Comparison of ENCODE assay signal across 8 cellular contexts in the genomic region with DNA sequence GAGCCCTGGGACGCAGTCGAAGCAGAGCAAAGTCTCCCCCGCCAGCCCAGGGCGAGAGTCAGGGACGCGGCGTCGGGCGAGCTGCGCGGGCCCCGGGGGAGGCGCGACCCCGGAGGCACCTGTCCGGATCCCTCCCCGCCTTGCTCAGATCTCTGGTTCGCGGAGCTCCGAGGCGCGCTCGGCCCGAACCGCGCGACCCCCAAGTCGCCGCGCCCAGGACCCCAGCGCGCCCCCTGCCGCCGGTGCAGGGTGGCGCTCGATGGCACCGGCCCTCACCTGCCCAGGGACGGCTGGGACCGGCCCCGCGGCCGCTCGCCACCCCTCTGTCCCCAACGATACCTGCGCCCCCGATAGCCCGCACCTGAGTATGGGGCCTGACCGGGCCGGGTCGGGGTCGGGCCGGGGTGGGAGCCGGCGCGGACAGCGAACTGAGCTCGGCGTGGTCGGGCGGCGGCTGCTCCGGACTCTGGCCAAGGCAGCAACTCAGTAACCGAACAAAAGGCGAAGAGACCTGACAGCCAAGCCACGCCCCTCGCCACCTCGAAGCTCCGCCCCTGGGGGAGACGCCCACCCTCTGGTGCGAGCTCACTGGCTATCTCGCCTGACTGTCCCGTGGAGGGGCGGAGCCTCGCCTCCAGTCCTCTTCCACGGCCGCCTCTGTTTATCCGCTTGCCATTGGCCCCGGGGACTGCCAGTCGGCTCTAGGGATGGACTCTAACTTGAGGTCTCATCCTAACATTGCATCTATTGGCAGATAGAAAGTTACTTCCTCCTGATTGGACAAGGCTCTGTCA.
A peak's percentile ranks its signal among the peaks of the same experiment; 100 is the strongest.
DNase-seq lines count a peak whose midpoint lies in the region; ATAC-seq and TF ChIP-seq lines count a peak whose summit lies in the region.

TSS of gene JUP (minus strand) at position 485 of the 794 bp plus-strand sequence. CDS start 14,857 bp downstream, outside the sequence.

- H3K36me3 ChIP-seq in Loucy (ENCODE audit: insufficient read depth, low read length) = no peaks in the 10 kb centered on the region

- H3K36me3 Mint-ChIP-seq in nephron (ENCODE audit: low read depth) = peaks cover 9% of the 10 kb centered on the region

- peak within 1 kb of the TSS; percentile 45; the same call in 1 of the 2 replicates for H2AFZ ChIP-seq in Loucy (ENCODE audit: low read length)

- peak within 1 kb of the TSS; percentile 91 to 95 (median 95) for H3K27ac Mint-ChIP-seq in nephron

- no peaks in the 10 kb centered on the region for H3K9me3 Mint-ChIP-seq in nephron

- H3K27me3 ChIP-seq in Loucy (ENCODE audit: insufficient read depth, low read length, poor library complexity, severe bottlenecking) = no peaks in the 10 kb centered on the region

- peak; percentile 98 for DNase-seq in COLO829 (ENCODE audit: low spot score)
- DNase-seq in SIG-M5 (lab: John Stamatoyannopoulos, UW) = peak; percentile 88
- DNase-seq in activated gamma-delta T cell treated with anti-CD3 and anti-CD28 coated beads, Interleukin-2, amount 50 U/mL, for 16 hours (ENCODE audit: low read depth) = peak; percentile 78
- peak; percentile 95 for DNase-seq in fibroblast of the conjunctiva (ENCODE audit: low read depth)
- DNase-seq in stimulated activated naive CD8-positive, alpha-beta T cell treated with anti-CD3 and anti-CD28 coated beads, Interleukin-15, Interleukin-2, amounts not matched to agents 100 U/mL and 50 U/mL, for 24 hours = peak; percentile 94

- peak within 1 kb of the TSS; percentile 85 to 97 (median 94) for H3K4me3 Mint-ChIP-seq in nephron

- H3F3A ChIP-seq in Loucy (ENCODE audit: low read depth) = no peaks in the 10 kb centered on the region

- H3K4me3 ChIP-seq in Loucy (ENCODE audit: low read length, poor library complexity, severe bottlenecking) = peak within 1 kb of the TSS; percentile 83

- peaks cover 36% of the 10 kb centered on the region for H3K79me2 ChIP-seq in Loucy (ENCODE audit: insufficient read depth, low read length)

- peaks cover 45% of the 10 kb centered on the region for H3K4me1 Mint-ChIP-seq in nephron

- ATAC-seq in GM21619 (IDR thresholded peaks at IDR 0.05; ENCODE audit: unreplicated experiment) = peak; percentile 76
- ATAC-seq in stimulated activated naive CD8-positive, alpha-beta T cell treated with anti-CD3 and anti-CD28 coated beads, Interleukin-15, Interleukin-2, amounts not matched to agents 100 U/mL and 50 U/mL, for 24 hours = peak; percentile 94

- no peaks in the 10 kb centered on the region for H3K9me3 ChIP-seq in Loucy (ENCODE audit: insufficient read depth, low read depth, low read length)

- H3K9me2 ChIP-seq in Loucy (replicated peaks; ENCODE audit: low read depth, low read length) = no peaks in the 10 kb centered on the region

- TF ChIP-seq CTCF in Loucy (conservative IDR thresholded peaks at IDR 0.05; ENCODE audit: low read length) (peak; percentile 72), nephron (IDR thresholded peaks at IDR 0.05; ENCODE audit: unreplicated experiment in 3 of 3) (peak; percentile 73 to 97 (median 82))

- H4K20me1 ChIP-seq in Loucy (ENCODE audit: insufficient read depth, low read length, poor library complexity, severe bottlenecking) = peaks cover 31% of the 10 kb centered on the region

- H3K4me2 ChIP-seq in Loucy (ENCODE audit: low read depth, low read length, poor library complexity, severe bottlenecking) = peak within 1 kb of the TSS; percentile 94

- peaks cover 59% of the 10 kb centered on the region for H3K4me1 ChIP-seq in Loucy (ENCODE audit: insufficient read depth, low read length, poor library complexity, severe bottlenecking)

- H3K27me3 Mint-ChIP-seq in nephron (ENCODE audit: low read depth) = peaks cover 4% of the 10 kb centered on the region

- H3K9ac ChIP-seq in Loucy (ENCODE audit: low read depth, low read length, poor library complexity, severe bottlenecking) = peak within 1 kb of the TSS; percentile 93

Comparison
In these comparisons a context has a peak if more than half of its experiments do, and no peak if none do; other contexts are left out.
1. Peak in every context shown above with its lines: DNase-seq, ATAC-seq and H3K4me3 ChIP-seq.